ENCODE assay signal across 8 cellular contexts in genomic region chr10:26696786-26697162, GRCh38. TPM values are rescaled to one million over a fixed set of nuclear protein-coding genes. Genes with fewer than 3 reads are reported as not detected.
DNase-seq lines count a peak whose midpoint lies in the region; ATAC-seq and TF ChIP-seq lines count a peak whose summit lies in the region.

No MANE protein-coding gene starts in this region.

- peak overlapping the region; percentile 48 to 100 (median 97) for H3K27ac ChIP-seq in skin epidermis

- TF ChIP-seq CTCF in AG09309 (IDR thresholded peaks at IDR 0.05; ENCODE audit: control insufficient read depth, insufficient read depth, low read depth, low read length, missing control alignments), result no peak
- TF ChIP-seq CTCF in fibroblast of villous mesenchyme (IDR thresholded peaks at IDR 0.05; ENCODE audit: insufficient read depth, low read depth, low read length), result no peak

- DNase-seq in AG09309 (ENCODE audit: low read depth), result no peak
- peak; percentile 30 for DNase-seq in SK-MEL-5 (ENCODE audit: low read depth, low spot score)
- DNase-seq in fibroblast of villous mesenchyme (ENCODE audit: low read depth), result peak; percentile 72
- no peak for DNase-seq in globus pallidus (ENCODE audit: low spot score)
- no peak for DNase-seq in effector CD8-positive, alpha-beta T cell (lab: John Stamatoyannopoulos, UW)
- no peak for DNase-seq in kidney glomerular epithelial cell (lab: John Stamatoyannopoulos, UW)

- peak; percentile 9 for ATAC-seq in GM21723 (IDR thresholded peaks at IDR 0.05; ENCODE audit: unreplicated experiment)

- in situ Hi-C loops in SK-MEL-5 (cut with HindIII; ENCODE audit: low pct_unique_long_range_greater_than_20kb, low sequenced_read_pairs), result no loop called here

- H3K4me3 ChIP-seq in AG09309 (ENCODE audit: control insufficient read depth, low read depth, low read length) (peak overlapping the region; percentile 84), fibroblast of villous mesenchyme (ENCODE audit: low read depth, low read length) (peak overlapping the region; percentile 95), skin epidermis (peak overlapping the region; percentile 58 to 99 (median 88))

RNA-seq across cellular contexts. Expression of gene PDSS1, which starts 0.7 kb away (rescaled TPM):
- 16.9 and 17.2 TPM in 2 replicates for total RNA-seq in SK-MEL-5 (2014; rRNA removed; shearing (Covaris generic))
- 14.0 and 16.9 TPM in 2 replicates for polyA plus RNA-seq in SK-MEL-5 (2015; cell fraction: cytosol; rRNA removed)
- 38.1 and 39.6 TPM in 2 replicates for polyA plus RNA-seq in SK-MEL-5 (2015; cell fraction: nucleus; rRNA removed)
- 4.2 and 6.0 TPM in 2 replicates for total RNA-seq in fibroblast of villous mesenchyme

Comparison
In these comparisons a context has a peak if more than half of its experiments do, and no peak if none do; other contexts are left out.
1. DNase-seq: peak in SK-MEL-5 (single experiment) and fibroblast of villous mesenchyme (single experiment); none in AG09309 (single experiment), globus pallidus (single experiment), effector CD8-positive, alpha-beta T cell (single experiment) and kidney glomerular epithelial cell (single experiment).
2. Peak in every context shown above with its lines, with median percentiles within 50 percentile points of each other: H3K4me3 ChIP-seq.